ENCODE assay signal across 15 cellular contexts in genomic region chr2:205800257-205800656, GRCh38.
"Had no signal": no experiment of that assay in that cellular context is flagged by ENCODE, and none has a peak within 500 bp of the region (broad histone marks: within the 10 kb centered on the region; RNA-seq: fewer than 3 reads in every experiment).

No MANE protein-coding gene starts in this region.

- H3K4me1 Mint-ChIP-seq: activated CD4-positive, alpha-beta T cell treated with anti-CD3 and anti-CD28 coated beads for 36 hours; activated naive CD4-positive, alpha-beta T cell treated with anti-CD3 and anti-CD28 coated beads, Interleukin-2, amount 10 ng/mL, durations not matched to agents 7 days and 5 days; stimulated activated memory B cell treated with anti-CD40 and anti-IgM and Interleukin-4, amounts not matched to agents 10 μg/mL and 1 μg/mL and 100 μg/mL, for 72 hours had no signal

- H3K36me3 ChIP-seq: cardiac muscle cell, neural progenitor cell, SJCRH30 had no signal

- H3K27ac Mint-ChIP-seq: activated CD4-positive, alpha-beta T cell treated with anti-CD3 and anti-CD28 coated beads for 36 hours; activated CD8-positive, alpha-beta T cell treated with anti-CD3 and anti-CD28 coated beads for 36 hours; activated naive CD4-positive, alpha-beta T cell treated with anti-CD3 and anti-CD28 coated beads, Interleukin-2, amount 10 ng/mL, durations not matched to agents 7 days and 5 days; stimulated activated memory B cell treated with anti-CD40 and anti-IgM and Interleukin-4, amounts not matched to agents 10 μg/mL and 1 μg/mL and 100 μg/mL, for 72 hours had no signal

- H3K27ac ChIP-seq: cardiac muscle cell, left ventricle myocardium inferior, neural progenitor cell, parathyroid adenoma, SJCRH30 had no signal

- H3K9ac ChIP-seq: neural progenitor cell, parathyroid adenoma had no signal

- H3K4me3 Mint-ChIP-seq: activated CD4-positive, alpha-beta T cell treated with anti-CD3 and anti-CD28 coated beads for 36 hours; activated CD8-positive, alpha-beta T cell treated with anti-CD3 and anti-CD28 coated beads for 36 hours; activated naive CD4-positive, alpha-beta T cell treated with anti-CD3 and anti-CD28 coated beads, Interleukin-2, amount 10 ng/mL, durations not matched to agents 7 days and 5 days; neural progenitor cell; stimulated activated memory B cell treated with anti-CD40 and anti-IgM and Interleukin-4, amounts not matched to agents 10 μg/mL and 1 μg/mL and 100 μg/mL, for 72 hours had no signal

- ATAC-seq: activated CD4-positive, alpha-beta T cell treated with anti-CD3 and anti-CD28 coated beads for 36 hours; activated CD8-positive, alpha-beta T cell treated with anti-CD3 and anti-CD28 coated beads for 36 hours; stimulated activated memory B cell treated with anti-CD40 and anti-IgM and Interleukin-4, amounts not matched to agents 10 μg/mL and 1 μg/mL and 100 μg/mL, for 72 hours had no signal

- H3K9me3 Mint-ChIP-seq: activated CD8-positive, alpha-beta T cell treated with anti-CD3 and anti-CD28 coated beads for 36 hours; activated naive CD4-positive, alpha-beta T cell treated with anti-CD3 and anti-CD28 coated beads, Interleukin-2, amount 10 ng/mL, durations not matched to agents 7 days and 5 days; stimulated activated memory B cell treated with anti-CD40 and anti-IgM and Interleukin-4, amounts not matched to agents 10 μg/mL and 1 μg/mL and 100 μg/mL, for 72 hours had no signal

- DNase-seq: activated CD4-positive, alpha-beta T cell treated with anti-CD3 and anti-CD28 coated beads for 36 hours; activated CD8-positive, alpha-beta memory T cell treated with anti-CD3 and anti-CD28 coated beads, Interleukin-2, amount 50 U/mL, for 4 hours; activated CD8-positive, alpha-beta T cell treated with anti-CD3 and anti-CD28 coated beads for 36 hours; activated naive CD4-positive, alpha-beta T cell treated with anti-CD3 and anti-CD28 coated beads, Interleukin-2, amount 10 ng/mL, durations not matched to agents 7 days and 5 days; effector memory CD4-positive, alpha-beta T cell; islet precursor cell; left ventricle myocardium inferior; mesendoderm; SJCRH30; stimulated activated CD4-positive, alpha-beta T cell treated with anti-CD3 and anti-CD28 coated beads, Interleukin-1b, Interleukin-23, amount 100 ng/mL, for 48 hours had no signal

- H3K27me3 Mint-ChIP-seq: activated CD4-positive, alpha-beta T cell treated with anti-CD3 and anti-CD28 coated beads for 36 hours; activated CD8-positive, alpha-beta T cell treated with anti-CD3 and anti-CD28 coated beads for 36 hours had no signal

- H3K4me3 ChIP-seq: cardiac muscle cell, heart right ventricle, left ventricle myocardium inferior, neural progenitor cell, SJCRH30 had no signal

- H3K4me1 ChIP-seq: neural progenitor cell, parathyroid adenoma, SJCRH30 had no signal

- H3K36me3 Mint-ChIP-seq: activated naive CD4-positive, alpha-beta T cell treated with anti-CD3 and anti-CD28 coated beads, Interleukin-2, amount 10 ng/mL, durations not matched to agents 7 days and 5 days; stimulated activated memory B cell treated with anti-CD40 and anti-IgM and Interleukin-4, amounts not matched to agents 10 μg/mL and 1 μg/mL and 100 μg/mL, for 72 hours had no signal

- H3K27me3 ChIP-seq: cardiac muscle cell, heart right ventricle, neural progenitor cell, SJCRH30 had no signal
